In the genomic region with DNA sequence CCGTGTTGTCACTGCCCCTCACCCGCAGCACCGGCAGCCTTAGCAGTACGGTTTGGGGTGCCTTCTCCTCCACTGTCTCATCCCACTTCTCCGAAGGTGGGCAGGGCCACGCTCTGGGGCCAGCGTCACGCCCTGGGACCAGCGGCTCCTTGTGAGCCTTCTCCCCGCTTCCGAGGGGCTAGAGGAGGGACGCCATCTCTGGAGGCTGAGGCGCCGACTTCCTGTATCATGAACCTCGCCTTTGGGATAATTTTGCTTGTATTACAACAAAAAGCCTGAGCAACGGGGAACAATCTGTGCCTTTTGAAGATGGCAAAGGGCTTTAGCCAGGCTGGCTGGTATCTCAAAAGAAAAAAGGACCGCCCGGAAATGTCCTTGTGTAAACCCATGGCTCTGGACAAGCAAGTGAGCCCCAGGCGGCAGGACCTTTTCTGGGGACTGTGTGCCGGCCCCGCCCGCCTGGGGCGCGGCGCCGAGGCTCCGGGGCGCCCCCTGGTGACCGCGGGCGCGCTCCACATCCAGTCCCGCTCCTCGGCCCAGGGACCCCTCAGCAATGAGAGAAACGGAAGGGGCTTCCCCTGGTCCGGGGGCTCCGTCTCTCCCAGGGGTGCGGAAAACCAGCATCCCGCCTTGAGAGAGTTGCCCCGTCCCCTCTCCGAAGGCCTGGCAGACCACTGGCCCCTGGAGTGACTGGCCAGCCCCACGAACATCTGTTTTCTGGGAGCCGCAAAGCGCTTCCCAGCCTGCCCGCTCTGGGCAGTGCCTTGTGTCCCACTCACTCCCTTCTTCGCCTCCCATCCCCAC, we compare ENCODE assay signal across 8 cellular contexts. TPM values are rescaled to one million over a fixed set of nuclear protein-coding genes. Genes with fewer than 3 reads are reported as not detected.
A peak's percentile ranks its signal among the peaks of the same experiment; 100 is the strongest.
DNase-seq lines count a peak whose midpoint lies in the region; ATAC-seq and TF ChIP-seq lines count a peak whose summit lies in the region.

No MANE protein-coding gene starts in this region.

- CTCF ChIA-PET in naive thymus-derived CD4-positive, alpha-beta T cell (lab: Charles Lee) = interaction anchor here (1.8 to 2.9 kb wide), 3 partner anchors 12 to 43 kb away, joined by 4 to 24 read pairs (median 21); no protein-coding TSS in a partner anchor

- TF ChIP-seq CTCF in fibroblast of lung (conservative IDR thresholded peaks at IDR 0.05 in 1 of 2, IDR thresholded peaks at IDR 0.05 in 1 of 2; ENCODE audit: low read depth in 1 of 2, low read length in 2 of 2) = peak; percentile 52 to 93

- H3K4me3 Mint-ChIP-seq in activated T-helper 1 cell treated with anti-CD3 and anti-CD28 coated beads, Interleukin-12 subunit alpha, Interleukin-12 subunit beta, Interleukin-2, Interleukin-4 antibody, amounts not matched to agents 30 ng/mL and 10 ng/mL and 1 ng/mL, durations not matched to agents 14 hours and 24 hours and 36 hours = peak overlapping the region; percentile 75
- H3K4me3 Mint-ChIP-seq in naive thymus-derived CD4-positive, alpha-beta T cell = peak overlapping the region; percentile 63 to 81 (median 72)

- DNase-seq in AML-193 (lab: John Stamatoyannopoulos, UW) = peak; percentile 45 to 54
- DNase-seq in OCI-M1 (lab: John Stamatoyannopoulos, UW) = peak; percentile 74
- DNase-seq in activated T-helper 1 cell treated with anti-CD3 and anti-CD28 coated beads, Interleukin-12 subunit alpha, Interleukin-12 subunit beta, Interleukin-2, Interleukin-4 antibody, amounts not matched to agents 30 ng/mL and 10 ng/mL and 1 ng/mL, durations not matched to agents 14 hours and 24 hours and 36 hours (ENCODE audit: low spot score) = peak; percentile 66
- DNase-seq in fibroblast of lung (ENCODE audit: low read depth in 2 of 2) = peak; percentile 47 to 54
- peak; percentile 26 to 83 (median 68) for DNase-seq in naive thymus-derived CD4-positive, alpha-beta T cell

- H3K4me2 ChIP-seq in fibroblast of lung (ENCODE audit: extremely low read depth, insufficient read depth, low read length) = peak overlapping the region; percentile 92

- ATAC-seq in GM18870 (IDR thresholded peaks at IDR 0.05; ENCODE audit: unreplicated experiment) = peak; percentile 31
- peak; percentile 60 for ATAC-seq in HG03066 (IDR thresholded peaks at IDR 0.05; ENCODE audit: low read depth, unreplicated experiment)
- ATAC-seq in naive thymus-derived CD4-positive, alpha-beta T cell = peak; percentile 93

- POLR2A ChIA-PET in naive thymus-derived CD4-positive, alpha-beta T cell (lab: Charles Lee) = no interaction called here

- H3K27me3 Mint-ChIP-seq in activated T-helper 1 cell treated with anti-CD3 and anti-CD28 coated beads, Interleukin-12 subunit alpha, Interleukin-12 subunit beta, Interleukin-2, Interleukin-4 antibody, amounts not matched to agents 30 ng/mL and 10 ng/mL and 1 ng/mL, durations not matched to agents 14 hours and 24 hours and 36 hours (ENCODE audit: insufficient read depth) = no peaks in the 10 kb centered on the region
- no peaks in the 10 kb centered on the region for H3K27me3 Mint-ChIP-seq in naive thymus-derived CD4-positive, alpha-beta T cell

- H3K36me3 Mint-ChIP-seq in activated T-helper 1 cell treated with anti-CD3 and anti-CD28 coated beads, Interleukin-12 subunit alpha, Interleukin-12 subunit beta, Interleukin-2, Interleukin-4 antibody, amounts not matched to agents 30 ng/mL and 10 ng/mL and 1 ng/mL, durations not matched to agents 14 hours and 24 hours and 36 hours (ENCODE audit: low read depth) = no peaks in the 10 kb centered on the region
- H3K36me3 Mint-ChIP-seq in naive thymus-derived CD4-positive, alpha-beta T cell = no peaks in the 10 kb centered on the region

- H3K27ac Mint-ChIP-seq in activated T-helper 1 cell treated with anti-CD3 and anti-CD28 coated beads, Interleukin-12 subunit alpha, Interleukin-12 subunit beta, Interleukin-2, Interleukin-4 antibody, amounts not matched to agents 30 ng/mL and 10 ng/mL and 1 ng/mL, durations not matched to agents 14 hours and 24 hours and 36 hours = peak overlapping the region; percentile 40
- peak overlapping the region in 5 of 9 donors; percentile 4 to 83 (median 31) for H3K27ac Mint-ChIP-seq in naive thymus-derived CD4-positive, alpha-beta T cell

- H3K4me1 Mint-ChIP-seq in activated T-helper 1 cell treated with anti-CD3 and anti-CD28 coated beads, Interleukin-12 subunit alpha, Interleukin-12 subunit beta, Interleukin-2, Interleukin-4 antibody, amounts not matched to agents 30 ng/mL and 10 ng/mL and 1 ng/mL, durations not matched to agents 14 hours and 24 hours and 36 hours (ENCODE audit: low read depth) = peaks cover 35% of the 10 kb centered on the region
- H3K4me1 Mint-ChIP-seq in naive thymus-derived CD4-positive, alpha-beta T cell = peaks cover 0 to 39% (median 22%) of the 10 kb centered on the region in 7 donors

- intact Hi-C loops in activated T-helper 1 cell treated with anti-CD3 and anti-CD28 coated beads, Interleukin-12 subunit alpha, Interleukin-12 subunit beta, Interleukin-2, Interleukin-4 antibody, amounts not matched to agents 30 ng/mL and 10 ng/mL and 1 ng/mL, durations not matched to agents 14 hours and 24 hours and 36 hours (cut with micrococcal nuclease) = loop anchor here (1.0 to 10.0 kb wide), 5 partner anchors 9 to 1050 kb away; a partner anchor contains a TSS
- intact Hi-C loops in naive thymus-derived CD4-positive, alpha-beta T cell (cut with micrococcal nuclease) = loop anchor here (1.0 to 5.0 kb wide), 5 partner anchors 16 to 1303 kb away; a partner anchor contains a TSS

- H3K9ac ChIP-seq in fibroblast of lung (ENCODE audit: insufficient read depth, low read length) (peak overlapping the region; percentile 49), stomach smooth muscle (ENCODE audit: low read length in 2 of 2) (peak overlapping the region; percentile 68 to 81)

- H3K79me2 ChIP-seq in fibroblast of lung (ENCODE audit: control insufficient read depth, insufficient read depth, low read length) = peaks cover 7% of the 10 kb centered on the region

- H3K9me3 Mint-ChIP-seq in activated T-helper 1 cell treated with anti-CD3 and anti-CD28 coated beads, Interleukin-12 subunit alpha, Interleukin-12 subunit beta, Interleukin-2, Interleukin-4 antibody, amounts not matched to agents 30 ng/mL and 10 ng/mL and 1 ng/mL, durations not matched to agents 14 hours and 24 hours and 36 hours = no peaks in the 10 kb centered on the region
- no peaks in the 10 kb centered on the region for H3K9me3 Mint-ChIP-seq in naive thymus-derived CD4-positive, alpha-beta T cell

- peak overlapping the region; percentile 7 for H3K27ac ChIP-seq in fibroblast of lung (ENCODE audit: insufficient read depth, low read length)
- no peak overlapping the region for H3K27ac ChIP-seq in naive thymus-derived CD4-positive, alpha-beta T cell (ENCODE audit: low read depth, low read length)
- H3K27ac ChIP-seq in stomach smooth muscle (ENCODE audit: low read length) = peak overlapping the region; percentile 90

- no peaks in the 10 kb centered on the region for H4K20me1 ChIP-seq in fibroblast of lung (ENCODE audit: control insufficient read depth, extremely low read depth, insufficient read depth, low read length)

- H3K9me3 ChIP-seq in fibroblast of lung (ENCODE audit: control insufficient read depth, insufficient read depth, low read depth, low read length) (no peaks in the 10 kb centered on the region), stomach smooth muscle (ENCODE audit: control insufficient read depth in 2 of 2, low read length in 2 of 2) (no peaks in the 10 kb centered on the region)
- H3K9me3 ChIP-seq in naive thymus-derived CD4-positive, alpha-beta T cell (ENCODE audit: control insufficient read depth in 2 of 3, low read length in 3 of 3) = no peaks in the 10 kb centered on the region

- H3K27me3 ChIP-seq in fibroblast of lung (ENCODE audit: control insufficient read depth, insufficient read depth, low read length) (no peaks in the 10 kb centered on the region), stomach smooth muscle (ENCODE audit: control insufficient read depth in 1 of 2, insufficient read depth in 2 of 2, low read length in 2 of 2) (no peaks in the 10 kb centered on the region)
- no peaks in the 10 kb centered on the region for H3K27me3 ChIP-seq in naive thymus-derived CD4-positive, alpha-beta T cell (ENCODE audit: control insufficient read depth in 2 of 2, insufficient read depth in 2 of 2, low read length in 2 of 2)

- H3K36me3 ChIP-seq in fibroblast of lung (ENCODE audit: control insufficient read depth, insufficient read depth, low read length) (peaks cover 4% of the 10 kb centered on the region), stomach smooth muscle (ENCODE audit: control insufficient read depth in 2 of 2, insufficient read depth in 2 of 2, low read length in 2 of 2) (peaks cover 12 to 20% of the 10 kb centered on the region in 2 donors)
- no peaks in the 10 kb centered on the region for H3K36me3 ChIP-seq in naive thymus-derived CD4-positive, alpha-beta T cell (ENCODE audit: control insufficient read depth in 2 of 3, insufficient read depth in 3 of 3, low read length in 3 of 3)

- H3K4me3 ChIP-seq in fibroblast of lung (replicated peaks in 1 of 4; ENCODE audit: control extremely low read depth in 1 of 4, insufficient read depth in 1 of 4, low read depth in 3 of 4, low read length in 4 of 4) (peak overlapping the region; percentile 16 to 51 (median 36)), stomach smooth muscle (ENCODE audit: low read length in 2 of 2) (peak overlapping the region; percentile 73 to 79)
- H3K4me3 ChIP-seq in naive thymus-derived CD4-positive, alpha-beta T cell (ENCODE audit: low read length) = peak overlapping the region; percentile 52

- H3K4me1 ChIP-seq in fibroblast of lung (ENCODE audit: control insufficient read depth, extremely low read depth, insufficient read depth, low read length) = peaks cover 22% of the 10 kb centered on the region
- peaks cover 10 to 11% of the 10 kb centered on the region in 2 donors for H3K4me1 ChIP-seq in naive thymus-derived CD4-positive, alpha-beta T cell (ENCODE audit: control insufficient read depth in 2 of 2, insufficient read depth in 2 of 2, low read length in 2 of 2)
- H3K4me1 ChIP-seq in stomach smooth muscle (ENCODE audit: control insufficient read depth, insufficient read depth, low read length) = peaks cover 61% of the 10 kb centered on the region

- peak overlapping the region; percentile 49 for H2AFZ ChIP-seq in fibroblast of lung (ENCODE audit: low read length)

RNA-seq across cellular contexts. Expression of a gene that starts 3.8 kb away (rescaled TPM):
- 4.6 and 5.3 TPM in 2 replicates for total RNA-seq in activated T-helper 1 cell treated with anti-CD3 and anti-CD28 coated beads, Interleukin-12 subunit alpha, Interleukin-12 subunit beta, Interleukin-2, Interleukin-4 antibody, amounts not matched to agents 30 ng/mL and 10 ng/mL and 1 ng/mL, durations not matched to agents 14 hours and 24 hours and 36 hours
- 97.3 and 120 TPM in 2 replicates for total RNA-seq in fibroblast of lung
- polyA plus RNA-seq in fibroblast of lung = 18.7 and 30.3 TPM in 2 replicates
- polyA plus RNA-seq in fibroblast of lung (2012) = 20.9 and 34.2 TPM in 2 replicates
- 58.2 and 85.1 TPM in 2 replicates for polyA minus RNA-seq in fibroblast of lung (ENCODE audit: low replicate concordance)
- 1 to 10 TPM in 1 of 5 experiments, under 1 TPM in 3, not detected in 1; 0.24 to 4.0 (median 0.61) TPM for total RNA-seq in naive thymus-derived CD4-positive, alpha-beta T cell
- polyA plus RNA-seq in naive thymus-derived CD4-positive, alpha-beta T cell = under 1 TPM; 0.41 to 0.67 TPM

RNA-seq across cellular contexts. Expression of a gene that starts 15.2 kb away (rescaled TPM):
- 1.3 and 2.5 TPM in 2 replicates for total RNA-seq in activated T-helper 1 cell treated with anti-CD3 and anti-CD28 coated beads, Interleukin-12 subunit alpha, Interleukin-12 subunit beta, Interleukin-2, Interleukin-4 antibody, amounts not matched to agents 30 ng/mL and 10 ng/mL and 1 ng/mL, durations not matched to agents 14 hours and 24 hours and 36 hours
- 5.4 and 11.4 TPM in 2 replicates for total RNA-seq in fibroblast of lung
- 2.5 and 6.4 TPM in 2 replicates for polyA plus RNA-seq in fibroblast of lung
- 3.5 and 8.7 TPM in 2 replicates for polyA plus RNA-seq in fibroblast of lung (2012)
- polyA minus RNA-seq in fibroblast of lung (ENCODE audit: low replicate concordance) = 3.7 and 8.6 TPM in 2 replicates
- 10 to 100 TPM in 1 of 5 experiments, 1 to 10 TPM in 4; 1.9 to 53.4 (median 3.0) TPM for total RNA-seq in naive thymus-derived CD4-positive, alpha-beta T cell
- polyA plus RNA-seq in naive thymus-derived CD4-positive, alpha-beta T cell = 1 to 10 TPM in 1 of 2 donors, under 1 TPM in 1; 0.84 to 1.3 TPM

RNA-seq across cellular contexts. Expression of a gene that starts 25.9 kb away (rescaled TPM):
- 23.1 and 25.6 TPM in 2 replicates for total RNA-seq in activated T-helper 1 cell treated with anti-CD3 and anti-CD28 coated beads, Interleukin-12 subunit alpha, Interleukin-12 subunit beta, Interleukin-2, Interleukin-4 antibody, amounts not matched to agents 30 ng/mL and 10 ng/mL and 1 ng/mL, durations not matched to agents 14 hours and 24 hours and 36 hours
- 14.6 and 23.0 TPM in 2 replicates for total RNA-seq in fibroblast of lung
- 10.9 and 16.0 TPM in 2 replicates for polyA plus RNA-seq in fibroblast of lung
- polyA plus RNA-seq in fibroblast of lung (2012) = 11.3 and 14.5 TPM in 2 replicates
- polyA minus RNA-seq in fibroblast of lung (ENCODE audit: low replicate concordance) = 0.44 and 0.75 TPM in 2 replicates
- 10 to 100 TPM; 13.1 to 33.6 (median 27.4) TPM for total RNA-seq in naive thymus-derived CD4-positive, alpha-beta T cell
- 10 to 100 TPM; 41.1 to 44.7 TPM for polyA plus RNA-seq in naive thymus-derived CD4-positive, alpha-beta T cell

Comparison
In these comparisons a context has a peak if more than half of its experiments do, and no peak if none do; other contexts are left out.
1. ATAC-seq: peak in every context shown above with its lines; median percentile 93 in naive thymus-derived CD4-positive, alpha-beta T cell; 60 in HG03066; 31 in GM18870.
2. RNA of a gene that starts 3.8 kb away (total RNA-seq): 97.3 to 120 TPM in fibroblast of lung; 4.6 to 5.3 TPM in activated T-helper 1 cell treated with anti-CD3 and anti-CD28 coated beads, Interleukin-12 subunit alpha, Interleukin-12 subunit beta, Interleukin-2, Interleukin-4 antibody, amounts not matched to agents 30 ng/mL and 10 ng/mL and 1 ng/mL, durations not matched to agents 14 hours and 24 hours and 36 hours and 0.24 to 4.0 TPM in naive thymus-derived CD4-positive, alpha-beta T cell; every median in the first group is over 10 times any median in the second.
3. Peak in every context shown above with its lines, with median percentiles within 50 percentile points of each other: DNase-seq and H3K4me3 ChIP-seq.